8 cellular contexts compared by ENCODE assay signal in genomic region chr11:100687032-100687629, GRCh38. TPM values are rescaled to one million over a fixed set of nuclear protein-coding genes. Genes with fewer than 3 reads are reported as not detected.
DNase-seq lines count a peak whose midpoint lies in the region; ATAC-seq and TF ChIP-seq lines count a peak whose summit lies in the region.

TSS of gene ARHGAP42 (plus strand) at chr11:100687288. CDS start at chr11:100687679, 391 bp downstream.

- H3K9me2 ChIP-seq in PC-9 (ENCODE audit: insufficient read depth): no peaks in the 10 kb centered on the region

- H3K79me2 ChIP-seq in PC-9 (ENCODE audit: low read depth): peaks cover 31% of the 10 kb centered on the region

- H3F3A ChIP-seq in PC-9 (ENCODE audit: insufficient read depth, low read depth): peaks cover 34% of the 10 kb centered on the region

- H3K4me3 ChIP-seq in CD4-positive, CD25-positive, alpha-beta regulatory T cell (ENCODE audit: low read depth, low read length): no peak within 1 kb of the TSS
- peak within 1 kb of the TSS; percentile 88 for H3K4me3 ChIP-seq in PC-9
- peak within 1 kb of the TSS; percentile 68 to 86 (median 72) for H3K4me3 ChIP-seq in breast epithelium
- peak within 1 kb of the TSS; percentile 79 for H3K4me3 ChIP-seq in iPS-20b (ENCODE audit: low read length)
- peak within 1 kb of the TSS; percentile 100 for H3K4me3 ChIP-seq in skeletal muscle satellite cell (ENCODE audit: low read length)

- peak within 1 kb of the TSS; percentile 91 for H2AFZ ChIP-seq in PC-9

- no peaks in the 10 kb centered on the region for H3K4me1 ChIP-seq in CD4-positive, CD25-positive, alpha-beta regulatory T cell (ENCODE audit: control insufficient read depth, insufficient read depth, low read length, poor library complexity, severe bottlenecking)
- peaks cover 56% of the 10 kb centered on the region for H3K4me1 ChIP-seq in PC-9 (replicated peaks; ENCODE audit: insufficient read depth)
- H3K4me1 ChIP-seq in breast epithelium: peaks cover 0 to 3% of the 10 kb centered on the region in 2 donors
- peaks cover 15% of the 10 kb centered on the region; the same call in 1 of the 2 replicates for H3K4me1 ChIP-seq in iPS-20b (ENCODE audit: insufficient read depth, low read length)
- peaks cover 21% of the 10 kb centered on the region for H3K4me1 ChIP-seq in skeletal muscle satellite cell (ENCODE audit: control insufficient read depth, insufficient read depth, low read length)

- TF ChIP-seq POLR2A in breast epithelium (IDR thresholded peaks at IDR 0.05): no peak

- H3K9me3 ChIP-seq in CD4-positive, CD25-positive, alpha-beta regulatory T cell (ENCODE audit: control insufficient read depth in 2 of 2, low read length in 2 of 2): no peaks in the 10 kb centered on the region
- no peaks in the 10 kb centered on the region for H3K9me3 ChIP-seq in PC-9 (ENCODE audit: insufficient read depth, low read depth)
- H3K9me3 ChIP-seq in breast epithelium: no peaks in the 10 kb centered on the region
- no peaks in the 10 kb centered on the region for H3K9me3 ChIP-seq in iPS-20b (ENCODE audit: insufficient read depth, low read depth, low read length)
- no peaks in the 10 kb centered on the region for H3K9me3 ChIP-seq in skeletal muscle satellite cell (replicated peaks; ENCODE audit: low read length)

- peaks cover 27% of the 10 kb centered on the region for H3K27me3 Mint-ChIP-seq in CD4-positive, CD25-positive, alpha-beta regulatory T cell

- ATAC-seq in CD4-positive, CD25-positive, alpha-beta regulatory T cell (ENCODE audit: low read depth in 2 of 2): peak in 1 of 2 donors; percentile 16
- ATAC-seq in GM18909 (IDR thresholded peaks at IDR 0.05; ENCODE audit: poor library complexity, unreplicated experiment) (peak; percentile 81), HG03066 (IDR thresholded peaks at IDR 0.05; ENCODE audit: low read depth, unreplicated experiment) (peak; percentile 62)

- H3K36me3 ChIP-seq in CD4-positive, CD25-positive, alpha-beta regulatory T cell (ENCODE audit: control insufficient read depth, insufficient read depth, low read length): no peaks in the 10 kb centered on the region
- H3K36me3 ChIP-seq in PC-9 (ENCODE audit: low read depth) (no peaks in the 10 kb centered on the region), breast epithelium (no peaks in the 10 kb centered on the region), iPS-20b (ENCODE audit: insufficient read depth, low read depth, low read length) (0 out of 2 replicates have a peak, but pooled peaks cover 4% of the 10 kb centered on the region), skeletal muscle satellite cell (ENCODE audit: insufficient read depth, low read length) (no peaks in the 10 kb centered on the region)

- H3K27me3 ChIP-seq in CD4-positive, CD25-positive, alpha-beta regulatory T cell (ENCODE audit: control insufficient read depth, insufficient read depth, low read length): peaks cover 5% of the 10 kb centered on the region
- no peaks in the 10 kb centered on the region for H3K27me3 ChIP-seq in PC-9 (ENCODE audit: insufficient read depth, low read depth)
- H3K27me3 ChIP-seq in breast epithelium: no peaks in the 10 kb centered on the region
- H3K27me3 ChIP-seq in iPS-20b (ENCODE audit: insufficient read depth, low read length): no peaks in the 10 kb centered on the region; the same call in 1 of the 2 replicates
- no peaks in the 10 kb centered on the region for H3K27me3 ChIP-seq in skeletal muscle satellite cell (ENCODE audit: control insufficient read depth, insufficient read depth, low read length)

- no peaks in the 10 kb centered on the region for H4K20me1 ChIP-seq in PC-9 (ENCODE audit: insufficient read depth)

- H3K9ac ChIP-seq in iPS-20b (ENCODE audit: low read depth, low read length): peak within 1 kb of the TSS; percentile 87; the same call in 1 of the 2 replicates
- peak within 1 kb of the TSS; percentile 96 for H3K9ac ChIP-seq in skeletal muscle satellite cell (ENCODE audit: low read depth, low read length)

- H3K4me2 ChIP-seq in PC-9: peak within 1 kb of the TSS; percentile 84
- peak within 1 kb of the TSS; percentile 96 for H3K4me2 ChIP-seq in skeletal muscle satellite cell (ENCODE audit: low read length)

- POLR2A ChIA-PET in PC-9 (lab: Charles Lee; ENCODE audit: unreplicated experiment): interaction anchor here (0.7 to 1.1 kb wide), 3 partner anchors 32 to 89 kb away, joined by 3 to 14 read pairs (median 9); no protein-coding TSS in a partner anchor

- no peak within 1 kb of the TSS for H3K27ac Mint-ChIP-seq in CD4-positive, CD25-positive, alpha-beta regulatory T cell

- peaks cover 0 to 14% (median 0%) of the 10 kb centered on the region in 4 donors for H3K4me1 Mint-ChIP-seq in CD4-positive, CD25-positive, alpha-beta regulatory T cell

- H3K36me3 Mint-ChIP-seq in CD4-positive, CD25-positive, alpha-beta regulatory T cell: no peaks in the 10 kb centered on the region

- DNase-seq in CD4-positive, CD25-positive, alpha-beta regulatory T cell: peak in 1 of 3 donors; percentile 30
- DNase-seq in PC-9 (peak; percentile 61 to 67), breast epithelium (ENCODE audit: low spot score in 2 of 2) (peak in 1 of 2 donors; percentile 68)
- no peak for DNase-seq in activated effector memory CD4-positive, alpha-beta T cell treated with Interleukin-2 at 50 U/mL for 16 hours

- H3K9me3 Mint-ChIP-seq in CD4-positive, CD25-positive, alpha-beta regulatory T cell: peaks cover 0 to 9% (median 5%) of the 10 kb centered on the region in 7 donors

- intact Hi-C loops in PC-9 (cut with micrococcal nuclease; ENCODE audit: unreplicated experiment) (loop anchor here (1.0 kb wide), 2 partner anchors 89 to 174 kb away; no protein-coding TSS in a partner anchor), breast epithelium (cut with DNase I; ENCODE audit: low total_unique reads) (no loop called here)

- CTCF ChIA-PET in PC-9 (lab: Charles Lee): interaction anchor here (0.6 to 1.0 kb wide), 4 partner anchors 8 to 141 kb away, joined by 3 to 8 read pairs (median 6); no protein-coding TSS in a partner anchor

- TF ChIP-seq CTCF in PC-9 (conservative IDR thresholded peaks at IDR 0.05) (no peak), breast epithelium (IDR thresholded peaks at IDR 0.05) (no peak)

- BruUV-seq in PC-9 (replicated peaks; lab: Mats Ljungman, UMichigan): TSS peak; percentile 61

- H3K27ac ChIP-seq in CD4-positive, CD25-positive, alpha-beta regulatory T cell (ENCODE audit: insufficient read depth, low read length, poor library complexity, severe bottlenecking): no peak within 1 kb of the TSS
- peak within 1 kb of the TSS; percentile 57 for H3K27ac ChIP-seq in PC-9
- peak within 1 kb of the TSS; percentile 83 to 86 for H3K27ac ChIP-seq in breast epithelium
- peak within 1 kb of the TSS; percentile 92 for H3K27ac ChIP-seq in iPS-20b (ENCODE audit: low read length)

- H3K4me3 Mint-ChIP-seq in CD4-positive, CD25-positive, alpha-beta regulatory T cell: peak within 1 kb of the TSS in 3 of 4 donors; percentile 47 to 78 (median 75)

RNA-seq across cellular contexts. Expression of gene ARHGAP42, which starts in this region (rescaled TPM):
- not detected for total RNA-seq in CD4-positive, CD25-positive, alpha-beta regulatory T cell
- not detected for polyA plus RNA-seq in CD4-positive, CD25-positive, alpha-beta regulatory T cell
- 12.8 and 16.1 TPM in 2 replicates for total RNA-seq in PC-9 (2021)
- total RNA-seq in breast epithelium: 10 to 100 TPM; 14.6 to 26.7 (median 26.2) TPM
- total RNA-seq in skeletal muscle satellite cell (2012; rRNA removed): 5.9 and 10.9 TPM in 2 replicates

Comparison
In these comparisons a context has a peak if more than half of its experiments do, and no peak if none do; other contexts are left out.
1. RNA of gene ARHGAP42 (total RNA-seq): 14.6 to 26.7 TPM in breast epithelium and 12.8 to 16.1 TPM in PC-9; not detected in CD4-positive, CD25-positive, alpha-beta regulatory T cell (single experiment); every median in the first group is over 10 times any median in the second.